25 cellular contexts compared by ENCODE assay signal in the genomic region with DNA sequence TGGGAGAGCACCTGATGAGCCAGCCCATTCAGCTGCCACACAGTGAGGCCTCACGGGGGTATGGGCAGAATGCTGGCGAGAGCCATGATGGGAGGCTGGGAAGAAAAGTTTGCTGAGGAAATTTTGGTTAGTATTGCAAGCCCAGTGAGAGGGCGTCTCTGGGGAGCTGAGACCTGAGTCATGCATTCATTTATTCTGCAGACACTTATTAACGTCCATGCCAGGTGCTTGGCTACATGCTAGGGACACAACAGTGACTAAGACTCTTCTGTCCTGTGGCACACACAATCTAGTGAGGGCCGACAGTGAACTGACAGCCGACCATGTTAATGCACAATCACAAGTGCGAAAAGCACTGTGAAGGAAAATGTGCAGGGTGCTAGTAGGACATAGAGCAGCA. TPM values are rescaled to one million over a fixed set of nuclear protein-coding genes. Genes with fewer than 3 reads are reported as not detected.
DNase-seq lines count a peak whose midpoint lies in the region; ATAC-seq, FAIRE-seq and TF ChIP-seq lines count a peak whose summit lies in the region.
"Had no signal": no experiment of that assay in that cellular context is flagged by ENCODE, and none has a peak within 500 bp of the region (broad histone marks: within the 10 kb centered on the region; RNA-seq: fewer than 3 reads in every experiment).

No MANE protein-coding gene starts in this region.

- ATAC-seq in HG02759 (IDR thresholded peaks at IDR 0.05; ENCODE audit: unreplicated experiment) (no peak), pancreas (no peak)
- no peak for ATAC-seq in activated CD4-positive, CD25-positive, alpha-beta regulatory T cell treated with anti-CD3 and anti-CD28 coated beads, Interleukin-2, amount 50 U/mL, for 24 hours

- H3K4me3 ChIP-seq in GM23248 (no peak overlapping the region), osteoblast (ENCODE audit: insufficient read depth, low read length) (no peak overlapping the region), pancreas (no peak overlapping the region), Karpas-422 (ENCODE audit: low read length) (no peak overlapping the region)
- H3K4me3 ChIP-seq: HAP-1, MG63 had no signal

- H3K27ac ChIP-seq in GM23248 (no peak overlapping the region), caudate nucleus (ENCODE audit: low read depth, low read length) (peak overlapping the region; percentile 89), osteoblast (ENCODE audit: low read depth, low read length) (no peak overlapping the region), pancreas (no peak overlapping the region), Karpas-422 (ENCODE audit: low read length) (no peak overlapping the region)

- H3K9me3 ChIP-seq in GM23248 (ENCODE audit: low read depth) (no peaks in the 10 kb centered on the region), osteoblast (ENCODE audit: low read depth, low read length) (no peaks in the 10 kb centered on the region), pancreas (no peaks in the 10 kb centered on the region), Karpas-422 (ENCODE audit: low read length) (no peaks in the 10 kb centered on the region)
- H3K9me3 ChIP-seq: Caco-2, HAP-1, MG63 had no signal

- H3K4me1 ChIP-seq in GM23248 (ENCODE audit: insufficient read depth) (no peaks in the 10 kb centered on the region), osteoblast (ENCODE audit: insufficient read depth, low read length) (no peaks in the 10 kb centered on the region), pancreas (no peaks in the 10 kb centered on the region), Karpas-422 (ENCODE audit: low read length) (no peaks in the 10 kb centered on the region)
- H3K4me1 ChIP-seq: Caco-2, HAP-1 had no signal

- 86 to 87% methylated on average over 7 of the region's 7 CpGs for WGBS in GM23248 (ENCODE audit: low coverage in 1 of 2, low lambda C conversion rate in 2 of 2, missing lambda C conversion rate in 2 of 2), 2 experiments
- 92 to 94% methylated on average over 7 of the region's 7 CpGs for WGBS in pancreas, 2 donors

- H3K4me2 ChIP-seq in GM23248 (ENCODE audit: unreplicated experiment) (no peak overlapping the region), osteoblast (ENCODE audit: insufficient read depth, low read length) (no peak overlapping the region), Karpas-422 (ENCODE audit: low read depth, low read length, poor library complexity, severe bottlenecking) (no peak overlapping the region)

- H3K36me3 ChIP-seq in GM23248 (ENCODE audit: low read depth), result no peaks in the 10 kb centered on the region
- H3K36me3 ChIP-seq in osteoblast (ENCODE audit: insufficient read depth, low read length), result peaks cover 35% of the 10 kb centered on the region
- no peaks in the 10 kb centered on the region for H3K36me3 ChIP-seq in pancreas
- peaks cover 40% of the 10 kb centered on the region for H3K36me3 ChIP-seq in Karpas-422 (ENCODE audit: insufficient read depth, low read length)

- in situ Hi-C loops in GM23248 (cut with MboI), result no loop called here

- H3K9ac ChIP-seq in GM23248 (no peak overlapping the region), Karpas-422 (ENCODE audit: low read length) (no peak overlapping the region)

- FAIRE-seq in pancreas (lab: Jason Lieb, UNC), result no peak
- FAIRE-seq: G401.6, HTR-8/SVneo, RCC 7860 had no signal

- H3K9me2 ChIP-seq in GM23248 (ENCODE audit: insufficient read depth) (no peaks in the 10 kb centered on the region), Karpas-422 (replicated peaks; ENCODE audit: insufficient read depth, low read length) (no peaks in the 10 kb centered on the region)

- no peak for TF ChIP-seq CTCF in osteoblast (IDR thresholded peaks at IDR 0.05; ENCODE audit: extremely low read depth, low read depth, low read length)
- TF ChIP-seq CTCF in pancreas (IDR thresholded peaks at IDR 0.05), result no peak

- H2AFZ ChIP-seq in GM23248, result no peak overlapping the region
- H2AFZ ChIP-seq in osteoblast (ENCODE audit: low read length), result no peak overlapping the region
- H2AFZ ChIP-seq in Karpas-422 (ENCODE audit: low read length), result no peak overlapping the region

- H3K79me2 ChIP-seq in GM23248 (ENCODE audit: insufficient read depth), result no peaks in the 10 kb centered on the region
- no peaks in the 10 kb centered on the region for H3K79me2 ChIP-seq in osteoblast (ENCODE audit: insufficient read depth, low read length)
- H3K79me2 ChIP-seq in Karpas-422 (ENCODE audit: low read length), result peaks cover 8% of the 10 kb centered on the region

- peak; percentile 45 for DNase-seq in GM23248
- DNase-seq in caudate nucleus (lab: John Stamatoyannopoulos, UW), result no peak
- peak; percentile 10 for DNase-seq in fibroblast of gingiva (ENCODE audit: low read depth)
- DNase-seq in osteoblast (ENCODE audit: insufficient read length, low spot score, missing footprints), result peak; percentile 61
- DNase-seq in pancreas, result no peak
- DNase-seq in Karpas-422, result no peak
- DNase-seq: Caco-2; CD4-positive, alpha-beta T cell; MG63; NCI-H1048; NCI-H1436 treated with DMSO at 0.1 percent for 48 hours; NCI-H2029; NCI-H446; NCI-H69; NK-92 treated with Interleukin-12 subunit alpha and Interleukin-12 subunit beta, amount 100 ng/mL, for 24 hours; Right ventricle myocardium superior had no signal

- 0 out of 2 replicates have a peak, but pooled peaks cover 6% of the 10 kb centered on the region for H3F3A ChIP-seq in GM23248 (ENCODE audit: insufficient read depth)

- no peaks in the 10 kb centered on the region for H3K27me3 ChIP-seq in GM23248 (replicated peaks; ENCODE audit: insufficient read depth)
- H3K27me3 ChIP-seq in osteoblast (ENCODE audit: insufficient read depth, low read length), result no peaks in the 10 kb centered on the region
- H3K27me3 ChIP-seq in pancreas, result no peaks in the 10 kb centered on the region
- H3K27me3 ChIP-seq in Karpas-422 (ENCODE audit: low read length), result no peaks in the 10 kb centered on the region
- H3K27me3 ChIP-seq: MG63 had no signal

- H4K20me1 ChIP-seq in GM23248 (ENCODE audit: insufficient read depth), result no peaks in the 10 kb centered on the region
- H4K20me1 ChIP-seq in osteoblast (ENCODE audit: insufficient read depth, low read length), result no peaks in the 10 kb centered on the region
- H4K20me1 ChIP-seq in Karpas-422 (ENCODE audit: insufficient read depth, low read depth, low read length), result 0 out of 2 replicates have a peak, but pooled peaks cover 2% of the 10 kb centered on the region

- intact Hi-C loops in pancreas (cut with DNase I), result no loop called here

RNA-seq across cellular contexts. Expression of a gene that starts 27.2 kb away (rescaled TPM):
- 2.8 and 3.4 TPM in 2 replicates for total RNA-seq in GM23248 (2014; rRNA removed; shearing (Covaris generic))
- polyA plus RNA-seq in GM23248 (2016; fragmentation: Nextera tagmentation; extraction: Ambion mirVana) (2.6 and 2.7 TPM in 2 replicates), pancreas (under 1 TPM; 0.42 to 0.49 TPM)
- total RNA-seq in osteoblast (1.4 and 1.8 TPM in 2 replicates), pancreas (under 1 TPM; 0.12 to 0.47 (median 0.26) TPM)
- 9.4 and 10.9 TPM in 2 replicates for total RNA-seq in Karpas-422 (2014; rRNA removed; shearing (Covaris generic); ENCODE audit: low replicate concordance)

RNA-seq across cellular contexts. Expression of a gene that starts 27.8 kb away (rescaled TPM):
- 3.8 and 8.2 TPM in 2 replicates for total RNA-seq in GM23248 (2014; rRNA removed; shearing (Covaris generic))
- polyA plus RNA-seq in GM23248 (2016; fragmentation: Nextera tagmentation; extraction: Ambion mirVana) (11.8 and 12.8 TPM in 2 replicates), pancreas (1 to 10 TPM; 3.0 to 3.2 TPM)
- total RNA-seq in osteoblast (3.2 and 5.1 TPM in 2 replicates), pancreas (1 to 10 TPM in 5 of 6 donors, under 1 TPM in 1; 0.88 to 2.7 (median 1.8) TPM)
- 3.6 and 8.9 TPM in 2 replicates for total RNA-seq in Karpas-422 (2014; rRNA removed; shearing (Covaris generic); ENCODE audit: low replicate concordance)

RNA-seq across cellular contexts. Expression of a gene that starts 29.0 kb away (rescaled TPM):
- total RNA-seq in GM23248 (2014; rRNA removed; shearing (Covaris generic)), result not detected in 2 replicates
- not detected in 2 replicates for polyA plus RNA-seq in GM23248 (2016; fragmentation: Nextera tagmentation; extraction: Ambion mirVana)
- not detected in 2 replicates for total RNA-seq in osteoblast
- total RNA-seq in pancreas, result not detected
- polyA plus RNA-seq in pancreas, result not detected
- total RNA-seq in Karpas-422 (2014; rRNA removed; shearing (Covaris generic); ENCODE audit: low replicate concordance), result 1.6 and 3.1 TPM in 2 replicates
- total RNA-seq: A172; Caco-2; CD4-positive, alpha-beta T cell; IMR-90; Right ventricle myocardium superior had no signal
- polyA plus RNA-seq: BJ, IMR-90 had no signal

RNA-seq across cellular contexts. Expression of a gene that starts 32.8 kb away (rescaled TPM):
- 44.1 and 44.4 TPM in 2 replicates for total RNA-seq in GM23248 (2014; rRNA removed; shearing (Covaris generic))
- polyA plus RNA-seq in GM23248 (2016; fragmentation: Nextera tagmentation; extraction: Ambion mirVana) (130 and 143 TPM in 2 replicates), pancreas (10 to 100 TPM; 45.7 to 58.0 TPM)
- total RNA-seq in osteoblast (22.4 and 33.6 TPM in 2 replicates), pancreas (10 to 100 TPM; 29.8 to 40.6 (median 35.3) TPM)
- 175 and 322 TPM in 2 replicates for total RNA-seq in Karpas-422 (2014; rRNA removed; shearing (Covaris generic); ENCODE audit: low replicate concordance)

RNA-seq across cellular contexts. Expression of a gene that starts 33.4 kb away (rescaled TPM):
- 221 and 304 TPM in 2 replicates for total RNA-seq in GM23248 (2014; rRNA removed; shearing (Covaris generic))
- polyA plus RNA-seq in GM23248 (2016; fragmentation: Nextera tagmentation; extraction: Ambion mirVana) (279 and 292 TPM in 2 replicates), pancreas (100 to 1,000 TPM in 1 of 2 donors, 10 to 100 TPM in 1; 72.6 to 131 TPM)
- total RNA-seq in osteoblast (126 and 136 TPM in 2 replicates), pancreas (10 to 100 TPM; 22.3 to 65.0 (median 32.3) TPM)
- total RNA-seq in Karpas-422 (2014; rRNA removed; shearing (Covaris generic); ENCODE audit: low replicate concordance), result 200 and 242 TPM in 2 replicates

Comparison
In these comparisons a context has a peak if more than half of its experiments do, and no peak if none do; other contexts are left out.
1. DNase-seq: peak in GM23248 (single experiment), fibroblast of gingiva (single experiment) and osteoblast (single experiment); none in caudate nucleus (0 of 61), pancreas (0 of 6) and Karpas-422 (single experiment).